ENCODE assay signal across 30 cellular contexts in genomic region chr3:139235192-139235591, GRCh38.
DNase-seq lines count a peak whose midpoint lies in the region; ATAC-seq, FAIRE-seq and TF ChIP-seq lines count a peak whose summit lies in the region.
"Had no signal": no experiment of that assay in that cellular context is flagged by ENCODE, and none has a peak within 500 bp of the region (broad histone marks: within the 10 kb centered on the region; RNA-seq: fewer than 3 reads in every experiment).

No MANE protein-coding gene starts in this region.

- POLR2A ChIA-PET in K562 (lab: Yijun Ruan, JAX) = no interaction called here

- H3K27ac Mint-ChIP-seq in effector memory CD8-positive, alpha-beta T cell = no peak overlapping the region
- H3K27ac Mint-ChIP-seq in endothelial cell (ENCODE audit: unreplicated experiment) = no peak overlapping the region
- H3K27ac Mint-ChIP-seq: B cell; CD14-positive monocyte; CD8-positive, alpha-beta memory T cell; HFFc6 had no signal

- in situ Hi-C loops in K562 (cut with MboI) = no loop called here

- TF ChIP-seq CTCF in C4-2B (conservative IDR thresholded peaks at IDR 0.05) (no peak), K562 (IDR thresholded peaks at IDR 0.05 in 2 of 3, conservative IDR thresholded peaks at IDR 0.05 in 1 of 3; ENCODE audit: insufficient read depth in 2 of 3, low read depth in 1 of 3, low read length in 3 of 3) (no peak), fibroblast of villous mesenchyme (IDR thresholded peaks at IDR 0.05; ENCODE audit: insufficient read depth, low read depth, low read length) (no peak), endothelial cell (IDR thresholded peaks at IDR 0.05; ENCODE audit: unreplicated experiment) (no peak)

- no peaks in the 10 kb centered on the region for H3K9me3 ChIP-seq in K562 (replicated peaks; ENCODE audit: control insufficient read depth, insufficient read depth, low read depth, low read length)
- H3K9me3 ChIP-seq: HAP-1 had no signal

- H3K4me1 Mint-ChIP-seq in effector memory CD8-positive, alpha-beta T cell (ENCODE audit: low read depth in 2 of 2) = no peaks in the 10 kb centered on the region
- H3K4me1 Mint-ChIP-seq in endothelial cell (ENCODE audit: unreplicated experiment) = peaks cover 17% of the 10 kb centered on the region
- H3K4me1 Mint-ChIP-seq: B cell; CD8-positive, alpha-beta memory T cell had no signal

- intact Hi-C loops in K562 (cut with micrococcal nuclease) = no loop called here

- H3K36me3 Mint-ChIP-seq in effector memory CD8-positive, alpha-beta T cell (ENCODE audit: insufficient read depth) = no peaks in the 10 kb centered on the region
- H3K36me3 Mint-ChIP-seq in endothelial cell (ENCODE audit: low read depth, unreplicated experiment) = no peaks in the 10 kb centered on the region
- H3K36me3 Mint-ChIP-seq: CD14-positive monocyte; CD8-positive, alpha-beta memory T cell had no signal

- ATAC-seq in K562 = no peak; the same call in 1 of the 3 replicates
- no peak for ATAC-seq in effector memory CD8-positive, alpha-beta T cell (replicated peaks)
- ATAC-seq: HepG2 had no signal

- no peaks in the 10 kb centered on the region for H3K27me3 ChIP-seq in K562 (ENCODE audit: control insufficient read depth in 2 of 2, insufficient read depth in 2 of 2, low read length in 2 of 2)

- DNase-seq in AML-193 (lab: John Stamatoyannopoulos, UW) (peak; percentile 0 to 11), K562 (ENCODE audit: extremely low read depth in 1 of 4, low spot score in 3 of 4) (no peak), fibroblast of villous mesenchyme (ENCODE audit: low read depth) (peak; percentile 10), putamen (ENCODE audit: low spot score) (no peak), endothelial cell (ENCODE audit: low spot score) (no peak)
- no peak for DNase-seq in effector memory CD8-positive, alpha-beta T cell
- DNase-seq: CD8-positive, alpha-beta memory T cell; DMS79 treated with DMSO at 0.1 percent for 48 hours; GF-D8; GOT3; HFFc6; Kasumi-1; NCI-H1092 treated with DMSO at 0.1 percent for 48 hours; NCI-H1436; NCI-H187 treated with DMSO at 0.1 percent for 48 hours; NCI-H2171 treated with DMSO at 0.1 percent for 48 hours; NCI-H345; NCI-H510A treated with DMSO at 0.1 percent for 48 hours; NCI-H748 treated with DMSO at 0.1 percent for 48 hours; PC-9; RPMI8226; SHP77; SW 1271 had no signal

- no TSS peak for BruUV-seq in K562 (replicated peaks; lab: Mats Ljungman, UMichigan)

- no peaks in the 10 kb centered on the region for H3K9me1 ChIP-seq in K562 (ENCODE audit: control insufficient read depth, insufficient read depth, low read length)

- no peak for TF ChIP-seq EP300 in K562 (IDR thresholded peaks at IDR 0.05; ENCODE audit: low read length)

- no peak overlapping the region for H3K9ac ChIP-seq in K562 (ENCODE audit: insufficient read depth in 1 of 2, low read depth in 2 of 2, low read length in 2 of 2)

- H3K27me3 Mint-ChIP-seq in effector memory CD8-positive, alpha-beta T cell = peaks cover 33 to 39% of the 10 kb centered on the region in 2 donors
- peaks cover 2% of the 10 kb centered on the region for H3K27me3 Mint-ChIP-seq in endothelial cell (ENCODE audit: unreplicated experiment)

- no peaks in the 10 kb centered on the region for H3K36me3 ChIP-seq in K562 (ENCODE audit: control insufficient read depth, insufficient read depth, low read length)
- H3K36me3 ChIP-seq: HAP-1 had no signal

- H3K79me2 ChIP-seq in K562 (ENCODE audit: control insufficient read depth, insufficient read depth, low read length) = no peaks in the 10 kb centered on the region

- TF ChIP-seq POLR2A in K562 (conservative IDR thresholded peaks at IDR 0.05) = no peak

- H2AFZ ChIP-seq in K562 (ENCODE audit: low read depth, low read length) = peak overlapping the region; percentile 40; the same call in 1 of the 2 replicates
- H2AFZ ChIP-seq: PC-9 had no signal

- peak overlapping the region; percentile 0; the same call in 1 of the 2 replicates for H3K27ac ChIP-seq in C4-2B
- no peak overlapping the region for H3K27ac ChIP-seq in K562 (ENCODE audit: extremely low read depth, low read depth, low read length)
- H3K27ac ChIP-seq: PC-9, SK-N-MC had no signal

- CTCF ChIA-PET in K562 (lab: Yijun Ruan, JAX; ENCODE audit: low intra/inter-chr PET ratio) = no interaction called here

- H3K4me3 Mint-ChIP-seq in effector memory CD8-positive, alpha-beta T cell = no peak overlapping the region
- no peak overlapping the region for H3K4me3 Mint-ChIP-seq in endothelial cell (ENCODE audit: unreplicated experiment)
- H3K4me3 Mint-ChIP-seq: B cell; CD14-positive monocyte; CD8-positive, alpha-beta memory T cell; HFFc6 had no signal

- H3K9me3 Mint-ChIP-seq in effector memory CD8-positive, alpha-beta T cell = no peaks in the 10 kb centered on the region
- no peaks in the 10 kb centered on the region for H3K9me3 Mint-ChIP-seq in endothelial cell (ENCODE audit: unreplicated experiment)
- H3K9me3 Mint-ChIP-seq: CD8-positive, alpha-beta memory T cell; HFFc6 had no signal

- TF ChIP-seq RAD21 in K562 (CRISPR knock-in tag; conservative IDR thresholded peaks at IDR 0.05 in 1 of 2, IDR thresholded peaks at IDR 0.05 in 1 of 2) = no peak

- no peaks in the 10 kb centered on the region for H4K20me1 ChIP-seq in K562 (replicated peaks; ENCODE audit: control insufficient read depth, insufficient read depth, low read length)

- peaks cover 0 to 15% of the 10 kb centered on the region in 2 experiments; a peak in 3 of 5 replicates for H3K4me1 ChIP-seq in K562 (replicated peaks in 1 of 2; ENCODE audit: control insufficient read depth in 2 of 2, insufficient read depth in 2 of 2, low read length in 2 of 2)
- H3K4me1 ChIP-seq: HAP-1 had no signal

- WGBS in K562 (ENCODE audit: insufficient coverage, low coverage, missing lambda C conversion rate) = 25% methylated on average over 1 of the region's 1 CpG

- no peak for FAIRE-seq in K562 (lab: Jason Lieb, UNC)
- FAIRE-seq: GM12891, HepG2 had no signal

- H3K4me2 ChIP-seq in K562 (ENCODE audit: insufficient read depth, low read length) = no peak overlapping the region
- H3K4me2 ChIP-seq: PC-9 had no signal

- H3K4me3 ChIP-seq in K562 = no peak overlapping the region
- no peak overlapping the region for H3K4me3 ChIP-seq in fibroblast of villous mesenchyme (ENCODE audit: low read depth, low read length)
- H3K4me3 ChIP-seq: HAP-1, PC-9, SK-N-MC had no signal

TF ChIP-seq in K562, 482 proteins besides CTCF, POLR2A, EP300 and RAD21 (continues in another document):
- TF ChIP-seq ZNF696 (CRISPR knock-in tag; conservative IDR thresholded peaks at IDR 0.05) (no peak), NELFE (IDR thresholded peaks at IDR 0.05; ENCODE audit: insufficient read depth, insufficient read length) (no peak), ZNF316 (IDR thresholded peaks at IDR 0.05) (no peak), PURB (CRISPR knock-in tag; IDR thresholded peaks at IDR 0.05; ENCODE audit: low read depth) (no peak), CAMTA2 (CRISPR knock-in tag; conservative IDR thresholded peaks at IDR 0.05) (no peak), ZBTB33 (CRISPR knock-in tag; IDR thresholded peaks at IDR 0.05) (no peak), KDM1A (IDR thresholded peaks at IDR 0.05) (no peak), CBFB (CRISPR knock-in tag; IDR thresholded peaks at IDR 0.05) (no peak), C11orf30 (IDR thresholded peaks at IDR 0.05; ENCODE audit: low read depth) (no peak), PREB (CRISPR knock-in tag; IDR thresholded peaks at IDR 0.05) (no peak), USF2 (CRISPR knock-in tag; IDR thresholded peaks at IDR 0.05) (no peak), MLX (CRISPR knock-in tag; conservative IDR thresholded peaks at IDR 0.05) (no peak)

Comparison
In these comparisons a context has a peak if more than half of its experiments do, and no peak if none do; other contexts are left out.
1. DNase-seq: peak in AML-193 (2 of 2) and fibroblast of villous mesenchyme (single experiment); none in K562 (0 of 4), putamen (single experiment), effector memory CD8-positive, alpha-beta T cell (0 of 3) and endothelial cell (single experiment).